18 cellular contexts compared by ENCODE assay signal in the genomic region with DNA sequence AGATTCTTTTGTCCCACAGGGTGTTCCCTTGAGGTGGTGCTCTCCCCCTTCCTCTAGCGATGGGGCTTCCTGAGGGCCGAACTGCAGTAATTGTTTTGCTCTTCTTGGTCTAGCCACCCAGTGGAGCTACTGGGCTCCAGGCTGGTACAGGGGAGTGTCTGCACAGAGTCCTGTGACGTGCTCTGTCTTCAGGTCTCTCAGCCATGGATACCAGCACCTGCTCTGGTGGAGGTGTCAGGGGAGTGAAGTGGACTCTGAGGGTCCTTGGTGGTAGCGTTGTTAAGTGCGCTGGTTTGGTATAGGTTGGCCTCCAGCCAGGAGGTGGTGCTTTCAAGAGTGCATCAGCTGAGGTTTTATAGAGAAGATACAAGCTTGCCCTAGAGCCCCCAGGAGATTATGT. TPM values are rescaled to one million over a fixed set of nuclear protein-coding genes. Genes with fewer than 3 reads are reported as not detected.
DNase-seq lines count a peak whose midpoint lies in the region; ATAC-seq, FAIRE-seq and TF ChIP-seq lines count a peak whose summit lies in the region.
"Had no signal": no experiment of that assay in that cellular context is flagged by ENCODE, and none has a peak within 500 bp of the region (broad histone marks: within the 10 kb centered on the region; RNA-seq: fewer than 3 reads in every experiment).

No MANE protein-coding gene starts in this region.

- H3K4me1 Mint-ChIP-seq in WTC11 = peaks cover 7% of the 10 kb centered on the region
- H3K4me1 Mint-ChIP-seq: stimulated activated effector memory CD8-positive, alpha-beta T cell treated with anti-CD3 and anti-CD28 coated beads, Interleukin-12 subunit alpha, Interleukin-12 subunit beta, amount 100 ng/mL, for 72 hours had no signal

- intact Hi-C loops in right lobe of liver (cut with DNase I) = no loop called here
- intact Hi-C loops in HepG2 (cut with micrococcal nuclease; ENCODE audit: unreplicated experiment) = no loop called here

- no peak overlapping the region for H3K4me2 ChIP-seq in HepG2 (ENCODE audit: low read depth, low read length)
- H3K4me2 ChIP-seq: PC-9 had no signal

- no peak overlapping the region for H3K27ac ChIP-seq in right lobe of liver
- H3K27ac ChIP-seq in HepG2 (ENCODE audit: extremely low read length, insufficient read depth, low read length) = no peak overlapping the region
- H3K27ac ChIP-seq: colonic mucosa, heart left ventricle, PC-9 had no signal

- H3K4me3 ChIP-seq in right lobe of liver (no peak overlapping the region), HepG2 (replicated peaks in 1 of 3; ENCODE audit: insufficient read depth in 1 of 3, low read depth in 2 of 3, low read length in 3 of 3) (no peak overlapping the region)
- H3K4me3 ChIP-seq: colonic mucosa, heart left ventricle, PC-9 had no signal

- H3K27me3 Mint-ChIP-seq in WTC11 (ENCODE audit: low read depth) = peaks cover 54% of the 10 kb centered on the region

- H3K36me3 ChIP-seq in right lobe of liver = no peaks in the 10 kb centered on the region
- H3K36me3 ChIP-seq in HepG2 (replicated peaks in 1 of 2; ENCODE audit: control insufficient read depth in 1 of 2, insufficient read depth in 2 of 2, low read length in 2 of 2) = no peaks in the 10 kb centered on the region
- H3K36me3 ChIP-seq: colonic mucosa, heart left ventricle had no signal

- no peaks in the 10 kb centered on the region for H3K36me3 Mint-ChIP-seq in WTC11
- H3K36me3 Mint-ChIP-seq: stimulated activated effector memory CD8-positive, alpha-beta T cell treated with anti-CD3 and anti-CD28 coated beads, Interleukin-12 subunit alpha, Interleukin-12 subunit beta, amount 100 ng/mL, for 72 hours had no signal

- CTCF ChIA-PET in HepG2 (lab: Yijun Ruan, JAX; ENCODE audit: low intra/inter-chr PET ratio, low total read pairs) = no interaction called here
- CTCF ChIA-PET in WTC11 (lab: Charles Lee) = interaction anchor here (1.3 kb wide), 1 partner anchor 21 kb away, joined by 3 read pairs; no protein-coding TSS in a partner anchor

- in situ Hi-C loops in HepG2 (cut with HindIII; ENCODE audit: extremely low pct_ligation_motif_present, low pct_unique_long_range_greater_than_20kb) (no loop called here), GM13976 (cut with MboI; ENCODE audit: low sequenced_read_pairs, unreplicated experiment) (no loop called here)

- BruUV-seq in HepG2 (replicated peaks; lab: Mats Ljungman, UMichigan) = no TSS peak

- H3K27ac Mint-ChIP-seq in WTC11 = 0 out of 2 replicates have a peak overlapping the region, but pooled peaks have one; percentile 32
- H3K27ac Mint-ChIP-seq: activated naive CD8-positive, alpha-beta T cell treated with anti-CD3 and anti-CD28 coated beads for 36 hours; activated T-helper 1 cell treated with anti-CD3 and anti-CD28 coated beads, Interleukin-12 subunit alpha, Interleukin-12 subunit beta, Interleukin-2, Interleukin-4 antibody, amounts not matched to agents 30 ng/mL and 10 ng/mL and 1 ng/mL, durations not matched to agents 14 hours and 24 hours and 36 hours; stimulated activated effector memory CD8-positive, alpha-beta T cell treated with anti-CD3 and anti-CD28 coated beads, Interleukin-12 subunit alpha, Interleukin-12 subunit beta, amount 100 ng/mL, for 72 hours; T-helper 2 cell treated with Interferon-gamma antibody and Interleukin-4, amounts not matched to agents 5 μg/mL and 100 μg/mL, for 36 hours had no signal

- no peaks in the 10 kb centered on the region for H3K79me2 ChIP-seq in HepG2 (ENCODE audit: insufficient read depth, low read length)

- POLR2A ChIA-PET in HepG2 (lab: Yijun Ruan, JAX) = no interaction called here
- POLR2A ChIA-PET in WTC11 (lab: Charles Lee) = no interaction called here

- peak in 2 of 3 donors; percentile 18 to 28 for DNase-seq in right lobe of liver
- DNase-seq in HepG2 (ENCODE audit: low spot score) = no peak
- DNase-seq in NCI-H2029 (lab: John Stamatoyannopoulos, UW) = peak; percentile 16
- DNase-seq in WTC11 (ENCODE audit: low spot score) = no peak
- DNase-seq in ureter (ENCODE audit: low spot score) = peak; percentile 7
- no peak for DNase-seq in stimulated activated CD4-positive, alpha-beta T cell treated with anti-CD3 and anti-CD28 coated beads, Interleukin-15, amount 100 ng/mL, for 24 hours
- no peak for DNase-seq in GM13976 (ENCODE audit: low spot score)
- no peak for DNase-seq in RKO (ENCODE audit: low spot score)
- DNase-seq: activated CD4-positive, alpha-beta T cell treated with anti-CD3 and anti-CD28 coated beads for 1 hour; activated naive CD8-positive, alpha-beta T cell treated with anti-CD3 and anti-CD28 coated beads for 36 hours; colonic mucosa; KG1; NCI-H774; PC-9 had no signal

- no peaks in the 10 kb centered on the region for H3K27me3 ChIP-seq in right lobe of liver
- H3K27me3 ChIP-seq in HepG2 (ENCODE audit: control insufficient read depth in 1 of 2, insufficient read depth in 2 of 2, low read length in 2 of 2) = peaks cover 2 to 34% of the 10 kb centered on the region in 2 experiments; a peak in 4 of 5 replicates
- H3K27me3 ChIP-seq: colonic mucosa had no signal

- H2AFZ ChIP-seq in HepG2 (ENCODE audit: low read length) = no peak overlapping the region
- H2AFZ ChIP-seq: PC-9 had no signal

- 77% methylated on average over 4 of the region's 5 CpGs for WGBS in right lobe of liver (ENCODE audit: insufficient coverage, low coverage, low lambda C conversion rate, missing lambda C conversion rate)
- WGBS in HepG2 (ENCODE audit: low lambda C conversion rate) = 40% methylated on average over 5 of the region's 5 CpGs

- no peak for TF ChIP-seq POLR2A in right lobe of liver (IDR thresholded peaks at IDR 0.05)
- TF ChIP-seq POLR2A in HepG2 (IDR thresholded peaks at IDR 0.05; ENCODE audit: insufficient read depth in 1 of 2, low read depth in 2 of 2, low read length in 2 of 2) = no peak

- H3K4me1 ChIP-seq in right lobe of liver (no peaks in the 10 kb centered on the region), HepG2 (ENCODE audit: insufficient read depth, low read length) (no peaks in the 10 kb centered on the region)
- H3K4me1 ChIP-seq: colonic mucosa, heart left ventricle had no signal

- no peak overlapping the region for H3K4me3 Mint-ChIP-seq in WTC11
- H3K4me3 Mint-ChIP-seq: activated naive CD8-positive, alpha-beta T cell treated with anti-CD3 and anti-CD28 coated beads for 36 hours; activated T-helper 1 cell treated with anti-CD3 and anti-CD28 coated beads, Interleukin-12 subunit alpha, Interleukin-12 subunit beta, Interleukin-2, Interleukin-4 antibody, amounts not matched to agents 30 ng/mL and 10 ng/mL and 1 ng/mL, durations not matched to agents 14 hours and 24 hours and 36 hours; stimulated activated effector memory CD8-positive, alpha-beta T cell treated with anti-CD3 and anti-CD28 coated beads, Interleukin-12 subunit alpha, Interleukin-12 subunit beta, amount 100 ng/mL, for 72 hours; T-helper 2 cell treated with Interferon-gamma antibody and Interleukin-4, amounts not matched to agents 5 μg/mL and 100 μg/mL, for 36 hours had no signal

- H3K9ac ChIP-seq in HepG2 (ENCODE audit: insufficient read depth, low read depth, low read length) = no peak overlapping the region

- H4K20me1 ChIP-seq in HepG2 (ENCODE audit: insufficient read depth, low read length) = no peaks in the 10 kb centered on the region

- TF ChIP-seq EP300 in HepG2 (IDR thresholded peaks at IDR 0.05; ENCODE audit: low read depth in 2 of 2, low read length in 2 of 2) = no peak
- TF ChIP-seq EP300 in HepG2 (CRISPR knock-in tag; IDR thresholded peaks at IDR 0.05; ENCODE audit: borderline replicate concordance) = no peak

- FAIRE-seq in HepG2 (lab: Jason Lieb, UNC) = no peak

- TF ChIP-seq CTCF in right lobe of liver (IDR thresholded peaks at IDR 0.05) = no peak
- no peak for TF ChIP-seq CTCF in HepG2 (CRISPR knock-in tag; IDR thresholded peaks at IDR 0.05)
- TF ChIP-seq CTCF in WTC11 (IDR thresholded peaks at IDR 0.05) = no peak
- TF ChIP-seq CTCF in GM13976 (IDR thresholded peaks at IDR 0.05; ENCODE audit: borderline replicate concordance, control extremely low read depth, extremely low read depth, insufficient read depth, missing control alignments) = no peak

- peaks cover 3% of the 10 kb centered on the region; the same call in 1 of the 2 replicates for H3K9me3 Mint-ChIP-seq in WTC11
- H3K9me3 Mint-ChIP-seq: stimulated activated effector memory CD8-positive, alpha-beta T cell treated with anti-CD3 and anti-CD28 coated beads, Interleukin-12 subunit alpha, Interleukin-12 subunit beta, amount 100 ng/mL, for 72 hours had no signal

- H3K9me3 ChIP-seq in right lobe of liver (no peaks in the 10 kb centered on the region), HepG2 (ENCODE audit: low read length) (no peaks in the 10 kb centered on the region)
- H3K9me3 ChIP-seq: colonic mucosa, heart left ventricle had no signal

- ATAC-seq in right lobe of liver (no peak), HepG2 (no peak), WTC11 (no peak)
- ATAC-seq: heart left ventricle; stimulated activated effector memory CD8-positive, alpha-beta T cell treated with anti-CD3 and anti-CD28 coated beads, Interleukin-12 subunit alpha, Interleukin-12 subunit beta, amount 100 ng/mL, for 72 hours had no signal

- no peak for TF ChIP-seq RAD21 in HepG2 (CRISPR knock-in tag; IDR thresholded peaks at IDR 0.05)

RNA-seq across cellular contexts. Expression of gene CEP72, which starts 20.4 kb away (rescaled TPM):
- 1 to 10 TPM; 3.4 to 6.0 (median 4.2) TPM for total RNA-seq in right lobe of liver
- 8.1 and 9.4 TPM in 2 replicates for total RNA-seq in HepG2 (2016; rRNA removed; fragmentation: Illumina TruSeq; extraction: Trizol)
- total RNA-seq in HepG2 (2016; cell fraction: cytosol; rRNA removed; fragmentation: Illumina TruSeq; extraction: Trizol; ENCODE audit: low read depth) = 11.3 and 14.4 TPM in 2 replicates
- total RNA-seq in HepG2 (2016; cell fraction: insoluble cytoplasmic fraction; rRNA removed; fragmentation: Illumina TruSeq; extraction: Trizol) = 6.5 and 9.1 TPM in 2 replicates
- total RNA-seq in HepG2 (2016; cell fraction: membrane; rRNA removed; fragmentation: Illumina TruSeq; extraction: Trizol) = 6.6 and 7.9 TPM in 2 replicates
- 11.4 and 12.2 TPM in 2 replicates for total RNA-seq in HepG2 (2016; cell fraction: nucleus; rRNA removed; fragmentation: Illumina TruSeq; extraction: Trizol)
- polyA plus RNA-seq in HepG2 (2011; rRNA removed) = 3.4 and 4.4 TPM in 2 replicates
- polyA plus RNA-seq in HepG2 (2011; cell fraction: cytosol; rRNA removed) = 1.9 and 3.9 TPM in 2 replicates
- polyA plus RNA-seq in HepG2 (2011; cell fraction: nucleus; rRNA removed) = 8.5 and 11.6 TPM in 2 replicates
- polyA plus RNA-seq in HepG2 (2012) = 1.8 and 3.2 TPM in 2 replicates
- polyA plus RNA-seq in HepG2 (2016; cell fraction: cytosol; fragmentation: Illumina TruSeq; extraction: Trizol; ENCODE audit: low read depth) = 0.64 and 0.84 TPM in 2 replicates
- 6.3 and 7.6 TPM in 2 replicates for polyA plus RNA-seq in HepG2 (2016; cell fraction: insoluble cytoplasmic fraction; fragmentation: Illumina TruSeq; extraction: Trizol; ENCODE audit: low read depth)
- 1.9 and 2.0 TPM in 2 replicates for polyA plus RNA-seq in HepG2 (2016; cell fraction: membrane; fragmentation: Illumina TruSeq; extraction: Trizol; ENCODE audit: low read depth)
- polyA plus RNA-seq in HepG2 (2016; cell fraction: nucleus; fragmentation: Illumina TruSeq; extraction: Trizol; ENCODE audit: insufficient read depth, low read depth) = 17.4 and 20.5 TPM in 2 replicates
- 15.4 and 136 TPM in 2 replicates for polyA minus RNA-seq in HepG2 (2011; rRNA and poly(A)+ RNA removed; ENCODE audit: low replicate concordance)
- polyA minus RNA-seq in HepG2 (2011; cell fraction: cytosol; rRNA and poly(A)+ RNA removed) = 3.4 and 4.0 TPM in 2 replicates
- polyA minus RNA-seq in HepG2 (2011; cell fraction: nucleus; rRNA and poly(A)+ RNA removed) = 13.1 and 17.0 TPM in 2 replicates
- total RNA-seq in WTC11 (2021) = 26.6 to 29.9 TPM (median 29.2 TPM) in 3 replicates
- 10.9 TPM for total RNA-seq in ureter

Comparison
In these comparisons a context has a peak if more than half of its experiments do, and no peak if none do; other contexts are left out.
1. DNase-seq: peak in right lobe of liver (2 of 3), NCI-H2029 (single experiment) and ureter (single experiment); none in HepG2 (single experiment), WTC11 (single experiment), stimulated activated CD4-positive, alpha-beta T cell treated with anti-CD3 and anti-CD28 coated beads, Interleukin-15, amount 100 ng/mL, for 24 hours (single experiment), GM13976 (single experiment) and RKO (single experiment).